ENCODE assay signal across 19 cellular contexts in genomic region chr3:161395115-161395514, GRCh38. TPM values are rescaled to one million over a fixed set of nuclear protein-coding genes. Genes with fewer than 3 reads are reported as not detected.
DNase-seq lines count a peak whose midpoint lies in the region; ATAC-seq and TF ChIP-seq lines count a peak whose summit lies in the region.
"Had no signal": no experiment of that assay in that cellular context is flagged by ENCODE, and none has a peak within 500 bp of the region (broad histone marks: within the 10 kb centered on the region; RNA-seq: fewer than 3 reads in every experiment).

No MANE protein-coding gene starts in this region.

- TF ChIP-seq CTCF in CD8-positive, alpha-beta T cell (IDR thresholded peaks at IDR 0.05) = no peak

- H3K9me3 ChIP-seq in CD8-positive, alpha-beta T cell (ENCODE audit: low read length) = no peaks in the 10 kb centered on the region
- H3K9me3 ChIP-seq: gastrocnemius medialis had no signal

- no peak overlapping the region for H3K4me3 ChIP-seq in CD8-positive, alpha-beta T cell (ENCODE audit: low read depth, low read length)
- H3K4me3 ChIP-seq: gastrocnemius medialis had no signal

- H3K36me3 Mint-ChIP-seq in activated CD8-positive, alpha-beta memory T cell treated with anti-CD3 and anti-CD28 coated beads, Interleukin-2, amount 10 ng/mL, durations not matched to agents 7 days and 5 days = peaks cover 1% of the 10 kb centered on the region
- no peaks in the 10 kb centered on the region for H3K36me3 Mint-ChIP-seq in CD8-positive, alpha-beta T cell
- H3K36me3 Mint-ChIP-seq in activated CD8-positive, alpha-beta T cell treated with anti-CD3 and anti-CD28 coated beads, Interleukin-2, amount 10 ng/mL, durations not matched to agents 7 days and 5 days (ENCODE audit: low read depth) = peaks cover 20% of the 10 kb centered on the region
- peaks cover 0 to 3% (median 0%) of the 10 kb centered on the region in 3 donors for H3K36me3 Mint-ChIP-seq in naive thymus-derived CD8-positive, alpha-beta T cell
- H3K36me3 Mint-ChIP-seq: IgD-negative memory B cell had no signal

- intact Hi-C loops in CD8-positive, alpha-beta T cell (cut with DNase I, micrococcal nuclease) = loop anchor here in 1 of 2 experiments (2.0 kb wide), 1 partner anchor 14 kb away; no protein-coding TSS in a partner anchor

- H3K27me3 Mint-ChIP-seq in activated CD8-positive, alpha-beta memory T cell treated with anti-CD3 and anti-CD28 coated beads, Interleukin-2, amount 10 ng/mL, durations not matched to agents 7 days and 5 days = peaks cover 66% of the 10 kb centered on the region
- peaks cover 10% of the 10 kb centered on the region for H3K27me3 Mint-ChIP-seq in CD8-positive, alpha-beta T cell (ENCODE audit: low read depth)
- H3K27me3 Mint-ChIP-seq in activated CD8-positive, alpha-beta T cell treated with anti-CD3 and anti-CD28 coated beads, Interleukin-2, amount 10 ng/mL, durations not matched to agents 7 days and 5 days (ENCODE audit: low read depth) = peaks cover 65% of the 10 kb centered on the region
- peaks cover 2 to 25% (median 13%) of the 10 kb centered on the region in 5 donors for H3K27me3 Mint-ChIP-seq in naive thymus-derived CD8-positive, alpha-beta T cell
- H3K27me3 Mint-ChIP-seq: activated T-cell treated with anti-CD3 and anti-CD28 coated beads, Interleukin-2, amount 50 U/mL, for 24 hours had no signal

- POLR2A ChIA-PET in CD8-positive, alpha-beta T cell (lab: Charles Lee) = interaction anchor here (0.6 to 1.2 kb wide), 3 partner anchors 13 to 86 kb away, joined by 3 to 4 read pairs (median 3); no protein-coding TSS in a partner anchor
- POLR2A ChIA-PET in activated CD8-positive, alpha-beta T cell treated with anti-CD3 and anti-CD28 coated beads, Interleukin-2, amount 10 ng/mL, durations not matched to agents 7 days and 5 days (lab: Charles Lee) = no interaction called here
- POLR2A ChIA-PET in naive thymus-derived CD8-positive, alpha-beta T cell (lab: Charles Lee) = interaction anchor here (0.6 kb wide), 1 partner anchor 394 kb away, joined by 3 read pairs; no protein-coding TSS in a partner anchor

- CTCF ChIA-PET in activated CD8-positive, alpha-beta memory T cell treated with anti-CD3 and anti-CD28 coated beads, Interleukin-2, amount 10 ng/mL, durations not matched to agents 7 days and 5 days (lab: Charles Lee) = interaction anchor here (1.0 kb wide), 1 partner anchor 13 kb away, joined by 3 read pairs; no protein-coding TSS in a partner anchor
- CTCF ChIA-PET in CD8-positive, alpha-beta T cell (lab: Charles Lee) = interaction anchor here (0.8 to 2.0 kb wide), 3 partner anchors 14 to 89 kb away, joined by 3 to 7 read pairs (median 6); no protein-coding TSS in a partner anchor
- CTCF ChIA-PET in activated CD8-positive, alpha-beta T cell treated with anti-CD3 and anti-CD28 coated beads, Interleukin-2, amount 10 ng/mL, durations not matched to agents 7 days and 5 days (lab: Charles Lee) = interaction anchor here (1.0 kb wide), 1 partner anchor 438 kb away, joined by 3 read pairs; no protein-coding TSS in a partner anchor

- no peaks in the 10 kb centered on the region for H3K36me3 ChIP-seq in CD8-positive, alpha-beta T cell (ENCODE audit: insufficient read depth, low read length)
- H3K36me3 ChIP-seq: gastrocnemius medialis had no signal

- no peak overlapping the region for H3K4me3 Mint-ChIP-seq in activated CD8-positive, alpha-beta memory T cell treated with anti-CD3 and anti-CD28 coated beads, Interleukin-2, amount 10 ng/mL, durations not matched to agents 7 days and 5 days
- peak overlapping the region; percentile 29 for H3K4me3 Mint-ChIP-seq in CD8-positive, alpha-beta T cell
- peak overlapping the region; percentile 27 for H3K4me3 Mint-ChIP-seq in activated CD8-positive, alpha-beta T cell treated with anti-CD3 and anti-CD28 coated beads, Interleukin-2, amount 10 ng/mL, durations not matched to agents 7 days and 5 days
- H3K4me3 Mint-ChIP-seq in naive thymus-derived CD8-positive, alpha-beta T cell = peak overlapping the region; percentile 0 to 75 (median 43)
- H3K4me3 Mint-ChIP-seq: activated T-cell treated with anti-CD3 and anti-CD28 coated beads, Interleukin-2, amount 50 U/mL, for 24 hours; IgD-negative memory B cell; nephron had no signal

- H3K4me1 Mint-ChIP-seq in activated CD8-positive, alpha-beta memory T cell treated with anti-CD3 and anti-CD28 coated beads, Interleukin-2, amount 10 ng/mL, durations not matched to agents 7 days and 5 days = peaks cover 12% of the 10 kb centered on the region
- peaks cover 45% of the 10 kb centered on the region for H3K4me1 Mint-ChIP-seq in CD8-positive, alpha-beta T cell (ENCODE audit: low read depth)
- peaks cover 37% of the 10 kb centered on the region for H3K4me1 Mint-ChIP-seq in activated CD8-positive, alpha-beta T cell treated with anti-CD3 and anti-CD28 coated beads, Interleukin-2, amount 10 ng/mL, durations not matched to agents 7 days and 5 days (ENCODE audit: low read depth)
- H3K4me1 Mint-ChIP-seq in naive thymus-derived CD8-positive, alpha-beta T cell = peaks cover 31 to 62% (median 48%) of the 10 kb centered on the region in 4 donors
- H3K4me1 Mint-ChIP-seq: nephron had no signal

- peaks cover 4% of the 10 kb centered on the region for H3K9me3 Mint-ChIP-seq in activated CD8-positive, alpha-beta memory T cell treated with anti-CD3 and anti-CD28 coated beads, Interleukin-2, amount 10 ng/mL, durations not matched to agents 7 days and 5 days (ENCODE audit: low read depth)
- no peaks in the 10 kb centered on the region for H3K9me3 Mint-ChIP-seq in CD8-positive, alpha-beta T cell
- H3K9me3 Mint-ChIP-seq in activated CD8-positive, alpha-beta T cell treated with anti-CD3 and anti-CD28 coated beads, Interleukin-2, amount 10 ng/mL, durations not matched to agents 7 days and 5 days (ENCODE audit: insufficient read depth) = peaks cover 7% of the 10 kb centered on the region
- H3K9me3 Mint-ChIP-seq in naive thymus-derived CD8-positive, alpha-beta T cell = peaks cover 0 to 13% (median 3%) of the 10 kb centered on the region in 9 donors

- ATAC-seq in activated CD8-positive, alpha-beta memory T cell treated with anti-CD3 and anti-CD28 coated beads, Interleukin-2, amount 10 ng/mL, durations not matched to agents 7 days and 5 days = peak; percentile 23
- peak; percentile 86 for ATAC-seq in CD8-positive, alpha-beta T cell
- peak; percentile 96 for ATAC-seq in activated CD8-positive, alpha-beta T cell treated with anti-CD3 and anti-CD28 coated beads, Interleukin-2, amount 10 ng/mL, durations not matched to agents 7 days and 5 days
- ATAC-seq in naive thymus-derived CD8-positive, alpha-beta T cell = peak; percentile 97 to 98
- ATAC-seq in HG03196 (IDR thresholded peaks at IDR 0.05; ENCODE audit: unreplicated experiment) = no peak
- ATAC-seq: gastrocnemius medialis, Panc1 had no signal

- no peak overlapping the region for H3K27ac ChIP-seq in CD8-positive, alpha-beta T cell (ENCODE audit: low read depth, low read length)
- H3K27ac ChIP-seq: gastrocnemius medialis had no signal

- H3K27me3 ChIP-seq in CD8-positive, alpha-beta T cell (ENCODE audit: insufficient read depth, low read length) = no peaks in the 10 kb centered on the region
- H3K27me3 ChIP-seq: gastrocnemius medialis had no signal

- no peak overlapping the region for H3K27ac Mint-ChIP-seq in activated CD8-positive, alpha-beta memory T cell treated with anti-CD3 and anti-CD28 coated beads, Interleukin-2, amount 10 ng/mL, durations not matched to agents 7 days and 5 days
- H3K27ac Mint-ChIP-seq in CD8-positive, alpha-beta T cell = no peak overlapping the region
- H3K27ac Mint-ChIP-seq in activated CD8-positive, alpha-beta T cell treated with anti-CD3 and anti-CD28 coated beads, Interleukin-2, amount 10 ng/mL, durations not matched to agents 7 days and 5 days = peak overlapping the region; percentile 68
- peak overlapping the region in 8 of 10 donors; percentile 0 to 65 (median 10) for H3K27ac Mint-ChIP-seq in naive thymus-derived CD8-positive, alpha-beta T cell
- H3K27ac Mint-ChIP-seq: activated T-cell treated with anti-CD3 and anti-CD28 coated beads, Interleukin-2, amount 50 U/mL, for 24 hours; IgD-negative memory B cell had no signal

- no peak for DNase-seq in activated CD8-positive, alpha-beta memory T cell treated with anti-CD3 and anti-CD28 coated beads, Interleukin-2, amount 10 ng/mL, durations not matched to agents 7 days and 5 days
- no peak for DNase-seq in activated CD8-positive, alpha-beta memory T cell treated with anti-CD3 and anti-CD28 coated beads, Interleukin-2, amount 50 U/mL, for 48 hours
- DNase-seq in CD8-positive, alpha-beta T cell = peak in 3 of 7 experiments; percentile 19 to 42 (median 21)
- peak; percentile 61 for DNase-seq in activated CD8-positive, alpha-beta T cell treated with anti-CD3 and anti-CD28 coated beads, Interleukin-2, amount 10 ng/mL, durations not matched to agents 7 days and 5 days
- peak in 8 of 10 donors; percentile 21 to 80 (median 60) for DNase-seq in naive thymus-derived CD8-positive, alpha-beta T cell
- DNase-seq in DMS79 (lab: John Stamatoyannopoulos, UW) = no peak
- DNase-seq in HUDEP-2 (lab: John Stamatoyannopoulos, UW; ENCODE audit: unreplicated experiment in 76 of 76) = no peak
- DNase-seq: activated T-cell treated with anti-CD3 and anti-CD28 coated beads, Interleukin-2, amount 50 U/mL, for 24 hours; gastrocnemius medialis; HCEC 1CT; mesendoderm; MV-4-11; NCI-H1930 had no signal

- H3K4me1 ChIP-seq in CD8-positive, alpha-beta T cell (ENCODE audit: insufficient read depth, low read length) = peaks cover 29% of the 10 kb centered on the region
- H3K4me1 ChIP-seq: gastrocnemius medialis had no signal

RNA-seq across cellular contexts. Expression of gene SPTSSB, which starts 23.8 kb away (rescaled TPM):
- total RNA-seq in activated CD8-positive, alpha-beta memory T cell treated with anti-CD3 and anti-CD28 coated beads, Interleukin-2, amount 10 ng/mL, durations not matched to agents 7 days and 5 days = not detected
- not detected for total RNA-seq in CD8-positive, alpha-beta T cell
- not detected for total RNA-seq in activated CD8-positive, alpha-beta T cell treated with anti-CD3 and anti-CD28 coated beads, Interleukin-2, amount 10 ng/mL, durations not matched to agents 7 days and 5 days
- not detected for total RNA-seq in naive thymus-derived CD8-positive, alpha-beta T cell
- under 1 TPM in 2 of 3 donors, not detected in 1; 0.16 to 0.21 TPM for polyA plus RNA-seq in naive thymus-derived CD8-positive, alpha-beta T cell
- total RNA-seq: gastrocnemius medialis, posterior vena cava, SK-MEL-5 had no signal
- polyA plus RNA-seq: IgD-negative memory B cell had no signal

Comparison
In these comparisons a context has a peak if more than half of its experiments do, and no peak if none do; other contexts are left out.
1. DNase-seq: peak in activated CD8-positive, alpha-beta T cell treated with anti-CD3 and anti-CD28 coated beads, Interleukin-2, amount 10 ng/mL, durations not matched to agents 7 days and 5 days (single experiment) and naive thymus-derived CD8-positive, alpha-beta T cell (8 of 10); none in activated CD8-positive, alpha-beta memory T cell treated with anti-CD3 and anti-CD28 coated beads, Interleukin-2, amount 10 ng/mL, durations not matched to agents 7 days and 5 days (single experiment), activated CD8-positive, alpha-beta memory T cell treated with anti-CD3 and anti-CD28 coated beads, Interleukin-2, amount 50 U/mL, for 48 hours (single experiment), DMS79 (single experiment) and HUDEP-2 (0 of 76).
2. H3K27ac Mint-ChIP-seq: peak in activated CD8-positive, alpha-beta T cell treated with anti-CD3 and anti-CD28 coated beads, Interleukin-2, amount 10 ng/mL, durations not matched to agents 7 days and 5 days (single experiment) and naive thymus-derived CD8-positive, alpha-beta T cell (8 of 10); none in activated CD8-positive, alpha-beta memory T cell treated with anti-CD3 and anti-CD28 coated beads, Interleukin-2, amount 10 ng/mL, durations not matched to agents 7 days and 5 days (single experiment) and CD8-positive, alpha-beta T cell (single experiment).